Comparison of ENCODE assay signal across 1 cellular context in the genomic region with DNA sequence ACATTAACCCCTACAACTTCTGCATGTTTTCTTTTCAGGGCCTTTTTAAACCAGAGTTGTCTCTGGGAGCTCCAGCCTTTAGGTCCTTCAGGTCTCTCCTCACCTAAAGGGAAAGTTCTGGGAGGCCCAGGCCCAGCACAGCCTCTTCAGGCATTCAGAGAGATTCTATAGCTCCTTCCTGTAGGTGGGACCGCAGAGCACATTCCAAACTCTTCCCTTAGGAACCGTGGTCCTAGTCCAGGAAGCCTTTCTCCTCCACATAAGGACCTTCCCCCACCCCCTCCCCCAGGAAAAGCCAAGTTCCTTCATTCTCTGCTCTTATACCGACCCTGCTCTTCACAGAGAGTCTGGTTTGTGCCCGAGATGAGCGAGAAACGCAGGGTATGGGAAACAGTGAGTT.
TF ChIP-seq lines count a peak whose summit lies in the region.

No MANE protein-coding gene starts in this region.

TF ChIP-seq in WTC11, 78 proteins besides CTCF, POLR2A, EP300 and RAD21 (continued from another document):
- TF ChIP-seq, protein P1, sequence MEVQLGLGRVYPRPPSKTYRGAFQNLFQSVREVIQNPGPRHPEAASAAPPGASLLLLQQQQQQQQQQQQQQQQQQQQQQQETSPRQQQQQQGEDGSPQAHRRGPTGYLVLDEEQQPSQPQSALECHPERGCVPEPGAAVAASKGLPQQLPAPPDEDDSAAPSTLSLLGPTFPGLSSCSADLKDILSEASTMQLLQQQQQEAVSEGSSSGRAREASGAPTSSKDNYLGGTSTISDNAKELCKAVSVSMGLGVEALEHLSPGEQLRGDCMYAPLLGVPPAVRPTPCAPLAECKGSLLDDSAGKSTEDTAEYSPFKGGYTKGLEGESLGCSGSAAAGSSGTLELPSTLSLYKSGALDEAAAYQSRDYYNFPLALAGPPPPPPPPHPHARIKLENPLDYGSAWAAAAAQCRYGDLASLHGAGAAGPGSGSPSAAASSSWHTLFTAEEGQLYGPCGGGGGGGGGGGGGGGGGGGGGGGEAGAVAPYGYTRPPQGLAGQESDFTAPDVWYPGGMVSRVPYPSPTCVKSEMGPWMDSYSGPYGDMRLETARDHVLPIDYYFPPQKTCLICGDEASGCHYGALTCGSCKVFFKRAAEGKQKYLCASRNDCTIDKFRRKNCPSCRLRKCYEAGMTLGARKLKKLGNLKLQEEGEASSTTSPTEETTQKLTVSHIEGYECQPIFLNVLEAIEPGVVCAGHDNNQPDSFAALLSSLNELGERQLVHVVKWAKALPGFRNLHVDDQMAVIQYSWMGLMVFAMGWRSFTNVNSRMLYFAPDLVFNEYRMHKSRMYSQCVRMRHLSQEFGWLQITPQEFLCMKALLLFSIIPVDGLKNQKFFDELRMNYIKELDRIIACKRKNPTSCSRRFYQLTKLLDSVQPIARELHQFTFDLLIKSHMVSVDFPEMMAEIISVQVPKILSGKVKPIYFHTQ (CRISPR knock-in tag; IDR thresholded peaks at IDR 0.05) = no peak
- TF ChIP-seq, protein P2, sequence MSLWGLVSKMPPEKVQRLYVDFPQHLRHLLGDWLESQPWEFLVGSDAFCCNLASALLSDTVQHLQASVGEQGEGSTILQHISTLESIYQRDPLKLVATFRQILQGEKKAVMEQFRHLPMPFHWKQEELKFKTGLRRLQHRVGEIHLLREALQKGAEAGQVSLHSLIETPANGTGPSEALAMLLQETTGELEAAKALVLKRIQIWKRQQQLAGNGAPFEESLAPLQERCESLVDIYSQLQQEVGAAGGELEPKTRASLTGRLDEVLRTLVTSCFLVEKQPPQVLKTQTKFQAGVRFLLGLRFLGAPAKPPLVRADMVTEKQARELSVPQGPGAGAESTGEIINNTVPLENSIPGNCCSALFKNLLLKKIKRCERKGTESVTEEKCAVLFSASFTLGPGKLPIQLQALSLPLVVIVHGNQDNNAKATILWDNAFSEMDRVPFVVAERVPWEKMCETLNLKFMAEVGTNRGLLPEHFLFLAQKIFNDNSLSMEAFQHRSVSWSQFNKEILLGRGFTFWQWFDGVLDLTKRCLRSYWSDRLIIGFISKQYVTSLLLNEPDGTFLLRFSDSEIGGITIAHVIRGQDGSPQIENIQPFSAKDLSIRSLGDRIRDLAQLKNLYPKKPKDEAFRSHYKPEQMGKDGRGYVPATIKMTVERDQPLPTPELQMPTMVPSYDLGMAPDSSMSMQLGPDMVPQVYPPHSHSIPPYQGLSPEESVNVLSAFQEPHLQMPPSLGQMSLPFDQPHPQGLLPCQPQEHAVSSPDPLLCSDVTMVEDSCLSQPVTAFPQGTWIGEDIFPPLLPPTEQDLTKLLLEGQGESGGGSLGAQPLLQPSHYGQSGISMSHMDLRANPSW (CRISPR knock-in tag; conservative IDR thresholded peaks at IDR 0.05; ENCODE audit: low read depth) = no peak
- no peak for TF ChIP-seq JAZF1 (CRISPR knock-in tag; IDR thresholded peaks at IDR 0.05)
- TF ChIP-seq NFATC4 (CRISPR knock-in tag; IDR thresholded peaks at IDR 0.05) = no peak
- TF ChIP-seq, protein P3, sequence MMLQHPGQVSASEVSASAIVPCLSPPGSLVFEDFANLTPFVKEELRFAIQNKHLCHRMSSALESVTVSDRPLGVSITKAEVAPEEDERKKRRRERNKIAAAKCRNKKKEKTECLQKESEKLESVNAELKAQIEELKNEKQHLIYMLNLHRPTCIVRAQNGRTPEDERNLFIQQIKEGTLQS (CRISPR knock-in tag; conservative IDR thresholded peaks at IDR 0.05) = no peak
- no peak for TF ChIP-seq TEAD1 (CRISPR knock-in tag; IDR thresholded peaks at IDR 0.05)
- TF ChIP-seq, protein P4, sequence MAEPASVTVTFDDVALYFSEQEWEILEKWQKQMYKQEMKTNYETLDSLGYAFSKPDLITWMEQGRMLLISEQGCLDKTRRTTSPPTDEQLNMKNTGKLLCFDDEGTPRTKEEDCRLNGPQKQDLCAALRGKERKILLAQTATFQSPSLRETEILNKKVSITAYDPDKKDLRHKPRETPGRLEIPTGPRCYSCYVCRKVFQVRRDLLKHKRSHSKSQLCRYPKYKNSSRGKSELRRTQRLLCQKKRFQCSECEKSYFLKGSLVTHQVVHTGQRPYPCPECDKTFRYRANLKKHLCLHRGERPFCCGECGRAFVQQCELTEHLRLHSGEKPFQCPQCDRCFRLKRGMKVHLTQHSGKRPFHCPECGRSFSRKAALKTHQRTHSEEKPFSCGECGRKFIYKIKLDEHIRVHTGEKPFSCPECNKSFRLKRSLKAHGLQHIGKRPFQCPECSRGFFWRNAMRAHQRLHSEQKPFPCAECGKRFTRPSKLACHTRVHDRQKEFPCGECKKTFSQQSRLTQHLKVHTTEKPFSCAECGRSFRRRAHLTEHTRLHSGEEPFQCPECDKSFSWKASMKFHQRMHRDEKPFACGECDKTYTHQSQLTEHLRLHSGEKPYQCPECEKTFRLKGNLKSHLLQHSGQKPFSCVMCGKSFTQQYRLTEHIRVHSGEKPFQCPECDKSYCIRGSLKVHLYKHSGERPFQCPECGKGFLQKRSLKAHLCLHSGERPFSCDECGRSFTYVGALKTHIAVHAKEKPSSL (CRISPR knock-in tag; conservative IDR thresholded peaks at IDR 0.05) = no peak
- no peak for TF ChIP-seq ZNF671 (CRISPR knock-in tag; IDR thresholded peaks at IDR 0.05)
- TF ChIP-seq FOXJ3 (CRISPR knock-in tag; IDR thresholded peaks at IDR 0.05; ENCODE audit: borderline replicate concordance) = no peak
- TF ChIP-seq TCF7 (CRISPR knock-in tag; IDR thresholded peaks at IDR 0.05; ENCODE audit: low read depth) = no peak
- TF ChIP-seq, protein P5, sequence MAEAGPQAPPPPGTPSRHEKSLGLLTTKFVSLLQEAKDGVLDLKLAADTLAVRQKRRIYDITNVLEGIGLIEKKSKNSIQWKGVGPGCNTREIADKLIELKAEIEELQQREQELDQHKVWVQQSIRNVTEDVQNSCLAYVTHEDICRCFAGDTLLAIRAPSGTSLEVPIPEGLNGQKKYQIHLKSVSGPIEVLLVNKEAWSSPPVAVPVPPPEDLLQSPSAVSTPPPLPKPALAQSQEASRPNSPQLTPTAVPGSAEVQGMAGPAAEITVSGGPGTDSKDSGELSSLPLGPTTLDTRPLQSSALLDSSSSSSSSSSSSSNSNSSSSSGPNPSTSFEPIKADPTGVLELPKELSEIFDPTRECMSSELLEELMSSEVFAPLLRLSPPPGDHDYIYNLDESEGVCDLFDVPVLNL (CRISPR knock-in tag; IDR thresholded peaks at IDR 0.05; ENCODE audit: borderline replicate concordance, low read depth) = no peak
- TF ChIP-seq, protein P6, sequence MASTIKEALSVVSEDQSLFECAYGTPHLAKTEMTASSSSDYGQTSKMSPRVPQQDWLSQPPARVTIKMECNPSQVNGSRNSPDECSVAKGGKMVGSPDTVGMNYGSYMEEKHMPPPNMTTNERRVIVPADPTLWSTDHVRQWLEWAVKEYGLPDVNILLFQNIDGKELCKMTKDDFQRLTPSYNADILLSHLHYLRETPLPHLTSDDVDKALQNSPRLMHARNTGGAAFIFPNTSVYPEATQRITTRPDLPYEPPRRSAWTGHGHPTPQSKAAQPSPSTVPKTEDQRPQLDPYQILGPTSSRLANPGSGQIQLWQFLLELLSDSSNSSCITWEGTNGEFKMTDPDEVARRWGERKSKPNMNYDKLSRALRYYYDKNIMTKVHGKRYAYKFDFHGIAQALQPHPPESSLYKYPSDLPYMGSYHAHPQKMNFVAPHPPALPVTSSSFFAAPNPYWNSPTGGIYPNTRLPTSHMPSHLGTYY (CRISPR knock-in tag; IDR thresholded peaks at IDR 0.05) = no peak
- TF ChIP-seq, protein P7, sequence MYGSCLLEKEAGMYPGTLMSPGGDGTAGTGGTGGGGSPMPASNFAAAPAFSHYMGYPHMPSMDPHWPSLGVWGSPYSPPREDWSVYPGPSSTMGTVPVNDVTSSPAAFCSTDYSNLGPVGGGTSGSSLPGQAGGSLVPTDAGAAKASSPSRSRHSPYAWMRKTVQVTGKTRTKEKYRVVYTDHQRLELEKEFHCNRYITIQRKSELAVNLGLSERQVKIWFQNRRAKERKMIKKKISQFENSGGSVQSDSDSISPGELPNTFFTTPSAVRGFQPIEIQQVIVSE (CRISPR knock-in tag; IDR thresholded peaks at IDR 0.05; ENCODE audit: borderline replicate concordance) = no peak
